In the genomic region with DNA sequence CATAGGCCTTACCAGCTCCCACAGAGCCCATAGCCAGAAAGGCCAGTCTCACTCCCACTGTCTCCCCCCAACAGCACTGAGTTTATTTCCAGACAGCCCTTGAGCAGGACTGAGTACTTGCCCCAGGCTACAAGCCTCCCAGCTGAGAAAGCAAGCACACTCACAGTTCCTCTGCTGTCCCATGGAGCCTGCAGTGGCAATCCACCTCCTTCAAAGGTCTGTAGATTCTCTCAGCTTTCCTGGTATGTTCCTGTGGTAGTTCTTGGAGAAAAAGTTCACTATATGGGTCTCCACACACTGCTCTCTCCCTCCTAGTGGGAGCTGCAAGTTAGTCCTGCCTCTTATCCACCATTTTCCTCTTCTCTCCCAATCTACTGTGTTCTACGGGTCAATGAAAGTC, we compare ENCODE assay signal across 34 cellular contexts.
"Had no signal": no experiment of that assay in that cellular context is flagged by ENCODE, and none has a peak within 500 bp of the region (broad histone marks: within the 10 kb centered on the region; RNA-seq: fewer than 3 reads in every experiment).

No MANE protein-coding gene starts in this region.

- H3K9ac ChIP-seq: KMS-11 had no signal

- H3K27me3 ChIP-seq: MG63 had no signal

- H3K4me3 ChIP-seq: MG63 had no signal

- DNase-seq: Karpas-422, Kasumi-1, MG63, MM.1S, MV-4-11, NCI-H1048, NCI-H1092, NCI-H1092 treated with DMSO at 0.1 percent for 48 hours, NCI-H1105, NCI-H1105 treated with DMSO at 0.1 percent for 48 hours, NCI-H1417 treated with DMSO at 0.1 percent for 48 hours, NCI-H1436, NCI-H1436 treated with DMSO at 0.1 percent for 48 hours, NCI-H146, NCI-H1694, NCI-H1694 treated with DMSO at 0.1 percent for 48 hours, NCI-H187, NCI-H187 treated with DMSO at 0.1 percent for 48 hours, NCI-H1930, NCI-H2029, NCI-H2029 treated with DMSO at 0.1 percent for 48 hours, NCI-H2081, NCI-H2081 treated with DMSO at 0.1 percent for 48 hours, NCI-H2171, NCI-H2227 treated with DMSO at 0.1 percent for 48 hours, NCI-H226, NCI-H345, NCI-H446, NCI-H446 treated with DMSO at 0.1 percent for 48 hours, NCI-H510A, NCI-H510A treated with DMSO at 0.1 percent for 48 hours, NCI-H524, NCI-H524 treated with DMSO at 0.1 percent for 48 hours had no signal

- H3K27ac ChIP-seq: KMS-11 had no signal

- H3K9me3 ChIP-seq: MG63 had no signal

- H3K36me3 ChIP-seq: MG63 had no signal

- H3K4me2 ChIP-seq: KMS-11 had no signal
